Comparison of ENCODE assay signal across 1 cellular context in genomic region chr10:110567201-110568054, GRCh38.
TF ChIP-seq lines count a peak whose summit lies in the region.

Gene SMC3, plus strand, starts transcription at chr10:110567695. Its CDS starts 122 bp downstream, at chr10:110567817.

TF ChIP-seq in HepG2, 621 proteins besides CTCF, POLR2A, EP300 and RAD21 (continued from another document and continues in another):
- TF ChIP-seq ARID4A (CRISPR knock-in tag; IDR thresholded peaks at IDR 0.05; ENCODE audit: borderline replicate concordance) (peak; percentile 71; the same call in 1 of the 2 replicates), MIXL1 (CRISPR knock-in tag; IDR thresholded peaks at IDR 0.05) (peak; percentile 80), SRSF4 (IDR thresholded peaks at IDR 0.05; ENCODE audit: low read depth, low read length, poor library complexity, severe bottlenecking) (no peak), NFYB (CRISPR knock-in tag; IDR thresholded peaks at IDR 0.05) (peak; percentile 79), MAX (IDR thresholded peaks at IDR 0.05) (peak; percentile 99), TAF15 (IDR thresholded peaks at IDR 0.05; ENCODE audit: low read depth, low read length, poor library complexity, severe bottlenecking) (no peak), ZNF75D (CRISPR knock-in tag; IDR thresholded peaks at IDR 0.05; ENCODE audit: borderline replicate concordance) (no peak), ELF3 (CRISPR knock-in tag; IDR thresholded peaks at IDR 0.05) (peak; percentile 72), ZNF841 (CRISPR knock-in tag; IDR thresholded peaks at IDR 0.05; ENCODE audit: borderline replicate concordance) (peak; percentile 26; the same call in 1 of the 2 replicates), SRSF9 (IDR thresholded peaks at IDR 0.05; ENCODE audit: borderline replicate concordance, insufficient read depth, low read depth, low read length, poor library complexity, severe bottlenecking) (no peak), ZNF501 (CRISPR knock-in tag; IDR thresholded peaks at IDR 0.05) (peak; percentile 89), ZNF543 (CRISPR knock-in tag; IDR thresholded peaks at IDR 0.05) (peak; percentile 89), ZNF317 (CRISPR knock-in tag; IDR thresholded peaks at IDR 0.05) (0 out of 2 replicates have a peak, but pooled peaks have one; percentile 26), PITX1 (CRISPR knock-in tag; IDR thresholded peaks at IDR 0.05) (peak; percentile 75), ZNF234 (CRISPR knock-in tag; conservative IDR thresholded peaks at IDR 0.05) (0 out of 2 replicates have a peak, but pooled peaks have one; percentile 54), DDIT3 (CRISPR knock-in tag; IDR thresholded peaks at IDR 0.05) (no peak), KAT2B (IDR thresholded peaks at IDR 0.05; ENCODE audit: borderline replicate concordance, low read depth, low read length) (no peak), MTA1 (CRISPR knock-in tag; IDR thresholded peaks at IDR 0.05; ENCODE audit: borderline replicate concordance) (no peak), SNAPC4 (CRISPR knock-in tag; IDR thresholded peaks at IDR 0.05) (peak; percentile 22; the same call in 1 of the 2 replicates), TBL1XR1 (IDR thresholded peaks at IDR 0.05; ENCODE audit: borderline replicate concordance, low read length, partially characterized antibody) (no peak), POGZ (CRISPR knock-in tag; IDR thresholded peaks at IDR 0.05) (peak; percentile 72), RCOR2 (CRISPR knock-in tag; IDR thresholded peaks at IDR 0.05) (peak; percentile 14; the same call in 1 of the 2 replicates), ZFX (CRISPR knock-in tag; IDR thresholded peaks at IDR 0.05; ENCODE audit: low read depth) (peak; percentile 70), ZNF253 (CRISPR knock-in tag; IDR thresholded peaks at IDR 0.05; ENCODE audit: borderline replicate concordance) (peak; percentile 97), ZSCAN5A (CRISPR knock-in tag; IDR thresholded peaks at IDR 0.05; ENCODE audit: borderline replicate concordance) (peak; percentile 88; the same call in 1 of the 2 replicates), MXD1 (CRISPR knock-in tag; IDR thresholded peaks at IDR 0.05) (peak; percentile 67; the same call in 1 of the 2 replicates), ZEB1 (IDR thresholded peaks at IDR 0.05; ENCODE audit: insufficient replicate concordance, low read depth) (no peak), HMG20B (CRISPR knock-in tag; conservative IDR thresholded peaks at IDR 0.05) (0 out of 2 replicates have a peak, but pooled peaks have one; percentile 55), MEIS1 (CRISPR knock-in tag; IDR thresholded peaks at IDR 0.05; ENCODE audit: borderline replicate concordance) (peak; percentile 51; the same call in 1 of the 2 replicates), GRHL1 (CRISPR knock-in tag; conservative IDR thresholded peaks at IDR 0.05) (no peak), ZSCAN25 (CRISPR knock-in tag; IDR thresholded peaks at IDR 0.05) (peak; percentile 53; the same call in 1 of the 2 replicates), FOXK2 (IDR thresholded peaks at IDR 0.05) (peak; percentile 97), FOXK1 (CRISPR knock-in tag; IDR thresholded peaks at IDR 0.05; ENCODE audit: borderline replicate concordance, low read depth) (no peak; the same call in 1 of the 2 replicates), RFX3 (CRISPR knock-in tag; IDR thresholded peaks at IDR 0.05) (peak; percentile 35; the same call in 1 of the 2 replicates), SATB2 (CRISPR knock-in tag; IDR thresholded peaks at IDR 0.05) (peak; percentile 94), ZSCAN20 (CRISPR knock-in tag; IDR thresholded peaks at IDR 0.05; ENCODE audit: borderline replicate concordance) (no peak), ZNF777 (CRISPR knock-in tag; IDR thresholded peaks at IDR 0.05) (peak; percentile 30; the same call in 1 of the 2 replicates), ZNF710 (CRISPR knock-in tag; IDR thresholded peaks at IDR 0.05; ENCODE audit: borderline replicate concordance) (no peak), TGIF2 (CRISPR knock-in tag; IDR thresholded peaks at IDR 0.05) (peak; percentile 59; the same call in 1 of the 2 replicates), RELA (CRISPR knock-in tag; IDR thresholded peaks at IDR 0.05) (peak; percentile 54; the same call in 1 of the 2 replicates), ZSCAN9 (CRISPR knock-in tag; IDR thresholded peaks at IDR 0.05; ENCODE audit: borderline replicate concordance) (no peak; the same call in none of the 2 replicates), ZNF770 (CRISPR knock-in tag; IDR thresholded peaks at IDR 0.05) (0 out of 2 replicates have a peak, but pooled peaks have one; percentile 20), ZNF160 (CRISPR knock-in tag; IDR thresholded peaks at IDR 0.05) (peak; percentile 93; the same call in 1 of the 2 replicates), CREB1 (IDR thresholded peaks at IDR 0.05) (peak; percentile 2; the same call in 1 of the 2 replicates), CREB1 (CRISPR knock-in tag; IDR thresholded peaks at IDR 0.05) (peak; percentile 62; the same call in 1 of the 2 replicates), ZNF766 (CRISPR knock-in tag; IDR thresholded peaks at IDR 0.05; ENCODE audit: borderline replicate concordance) (peak; percentile 80; the same call in 1 of the 2 replicates), TEAD2 (CRISPR knock-in tag; IDR thresholded peaks at IDR 0.05) (no peak), PPARG (CRISPR knock-in tag; conservative IDR thresholded peaks at IDR 0.05) (0 out of 2 replicates have a peak, but pooled peaks have one; percentile 9), KMT2A (CRISPR knock-in tag; IDR thresholded peaks at IDR 0.05) (peak; percentile 75)
